In genomic region chr9:93262537-93263310, GRCh38 we compare ENCODE assay signal across 15 cellular contexts.
A peak's percentile ranks its signal among the peaks of the same experiment; 100 is the strongest.
DNase-seq lines count a peak whose midpoint lies in the region; ATAC-seq and TF ChIP-seq lines count a peak whose summit lies in the region.
"Had no signal": no experiment of that assay in that cellular context is flagged by ENCODE, and none has a peak within 500 bp of the region (broad histone marks: within the 10 kb centered on the region; RNA-seq: fewer than 3 reads in every experiment).

No MANE protein-coding gene starts in this region.

- no peaks in the 10 kb centered on the region for H3K27me3 Mint-ChIP-seq in activated CD8-positive, alpha-beta T cell treated with anti-CD3 and anti-CD28 coated beads, Interleukin-2, amount 10 ng/mL, durations not matched to agents 7 days and 5 days (ENCODE audit: low read depth)
- H3K27me3 Mint-ChIP-seq in activated CD8-positive, alpha-beta T cell treated with anti-CD3 and anti-CD28 coated beads for 36 hours: peaks cover 2% of the 10 kb centered on the region
- no peaks in the 10 kb centered on the region for H3K27me3 Mint-ChIP-seq in neural progenitor cell (ENCODE audit: insufficient read depth, low read depth)

- H3K27me3 ChIP-seq in left ventricle myocardium inferior (ENCODE audit: low read depth) (peaks cover 17% of the 10 kb centered on the region), gastrocnemius medialis (no peaks in the 10 kb centered on the region), neural progenitor cell (no peaks in the 10 kb centered on the region)
- H3K27me3 ChIP-seq: breast epithelium had no signal

- no peak for ATAC-seq in activated CD8-positive, alpha-beta T cell treated with anti-CD3 and anti-CD28 coated beads, Interleukin-2, amount 10 ng/mL, durations not matched to agents 7 days and 5 days
- no peak for ATAC-seq in activated CD8-positive, alpha-beta T cell treated with anti-CD3 and anti-CD28 coated beads for 36 hours
- ATAC-seq in gastrocnemius medialis: peak in 1 of 2 donors; percentile 73
- no peak for ATAC-seq in GM19324 (IDR thresholded peaks at IDR 0.05; ENCODE audit: low FRiP score, unreplicated experiment)
- ATAC-seq: GM23338 had no signal

- in situ Hi-C loops in gastrocnemius medialis (cut with MboI; ENCODE audit: low sequenced_read_pairs in 4 of 4): no loop called here

- no peak overlapping the region for H3K4me2 ChIP-seq in neural progenitor cell
- H3K4me2 ChIP-seq: GM23338 had no signal

- H3K4me1 ChIP-seq in left ventricle myocardium inferior (peaks cover 47% of the 10 kb centered on the region), gastrocnemius medialis (peaks cover 30 to 44% of the 10 kb centered on the region in 2 donors), neural progenitor cell (no peaks in the 10 kb centered on the region)
- H3K4me1 ChIP-seq: breast epithelium had no signal

- intact Hi-C loops in activated CD8-positive, alpha-beta T cell treated with anti-CD3 and anti-CD28 coated beads for 36 hours (cut with micrococcal nuclease): no loop called here
- intact Hi-C loops in left ventricle myocardium inferior (cut with micrococcal nuclease): no loop called here
- intact Hi-C loops in gastrocnemius medialis (cut with DNase I; ENCODE audit: low total_unique reads): loop anchor here (5.0 kb wide), 1 partner anchor 40 kb away; no protein-coding TSS in a partner anchor

- DNase-seq in activated CD8-positive, alpha-beta T cell treated with anti-CD3 and anti-CD28 coated beads, Interleukin-2, amount 10 ng/mL, durations not matched to agents 7 days and 5 days: peak; percentile 13
- DNase-seq in activated CD8-positive, alpha-beta T cell treated with anti-CD3 and anti-CD28 coated beads for 36 hours: no peak
- peak; percentile 2 for DNase-seq in NCI-H146 treated with DMSO at 0.1 percent for 48 hours (lab: John Stamatoyannopoulos, UW; ENCODE audit: unreplicated experiment)
- DNase-seq in left ventricle myocardium inferior: no peak
- peak; percentile 69 to 76 for DNase-seq in gastrocnemius medialis
- no peak for DNase-seq in neural progenitor cell (ENCODE audit: low spot score)
- DNase-seq in NCI-H1694 (lab: John Stamatoyannopoulos, UW): no peak
- DNase-seq: GDM1, IMR-90, NCI-H2107 had no signal

- H3K36me3 Mint-ChIP-seq in activated CD8-positive, alpha-beta T cell treated with anti-CD3 and anti-CD28 coated beads, Interleukin-2, amount 10 ng/mL, durations not matched to agents 7 days and 5 days (ENCODE audit: low read depth): no peaks in the 10 kb centered on the region
- no peaks in the 10 kb centered on the region for H3K36me3 Mint-ChIP-seq in activated CD8-positive, alpha-beta T cell treated with anti-CD3 and anti-CD28 coated beads for 36 hours (ENCODE audit: low read depth)
- peaks cover 11% of the 10 kb centered on the region for H3K36me3 Mint-ChIP-seq in neural progenitor cell

- H3K79me2 ChIP-seq in neural progenitor cell (ENCODE audit: low read depth): no peaks in the 10 kb centered on the region

- H3K4me3 ChIP-seq in left ventricle myocardium inferior (no peak overlapping the region), gastrocnemius medialis (no peak overlapping the region), neural progenitor cell (no peak overlapping the region)
- H3K4me3 ChIP-seq: breast epithelium, GM23338 had no signal

- H4K20me1 ChIP-seq in neural progenitor cell (ENCODE audit: low read depth): no peaks in the 10 kb centered on the region

- TF ChIP-seq POLR2A in gastrocnemius medialis (IDR thresholded peaks at IDR 0.05): no peak

- H3K4me1 Mint-ChIP-seq in activated CD8-positive, alpha-beta T cell treated with anti-CD3 and anti-CD28 coated beads, Interleukin-2, amount 10 ng/mL, durations not matched to agents 7 days and 5 days (ENCODE audit: low read depth): peaks cover 5% of the 10 kb centered on the region
- H3K4me1 Mint-ChIP-seq in activated CD8-positive, alpha-beta T cell treated with anti-CD3 and anti-CD28 coated beads for 36 hours (ENCODE audit: low read depth): peaks cover 3% of the 10 kb centered on the region
- peaks cover 14% of the 10 kb centered on the region for H3K4me1 Mint-ChIP-seq in neural progenitor cell

- H3K36me3 ChIP-seq in left ventricle myocardium inferior (peaks cover 15% of the 10 kb centered on the region), gastrocnemius medialis (peaks cover 0 to 4% of the 10 kb centered on the region in 2 donors), neural progenitor cell (no peaks in the 10 kb centered on the region)
- H3K36me3 ChIP-seq: breast epithelium had no signal

- H2AFZ ChIP-seq in neural progenitor cell (replicated peaks): no peak overlapping the region
- H2AFZ ChIP-seq: GM23338 had no signal

- POLR2A ChIA-PET in activated CD8-positive, alpha-beta T cell treated with anti-CD3 and anti-CD28 coated beads, Interleukin-2, amount 10 ng/mL, durations not matched to agents 7 days and 5 days (lab: Charles Lee): no interaction called here
- POLR2A ChIA-PET in activated CD8-positive, alpha-beta T cell treated with anti-CD3 and anti-CD28 coated beads for 36 hours (lab: Charles Lee): no interaction called here

- H3K9me3 Mint-ChIP-seq in activated CD8-positive, alpha-beta T cell treated with anti-CD3 and anti-CD28 coated beads, Interleukin-2, amount 10 ng/mL, durations not matched to agents 7 days and 5 days (ENCODE audit: insufficient read depth): no peaks in the 10 kb centered on the region
- no peaks in the 10 kb centered on the region for H3K9me3 Mint-ChIP-seq in activated CD8-positive, alpha-beta T cell treated with anti-CD3 and anti-CD28 coated beads for 36 hours
- no peaks in the 10 kb centered on the region for H3K9me3 Mint-ChIP-seq in neural progenitor cell
- H3K9me3 Mint-ChIP-seq: activated T-helper 1 cell treated with anti-CD3 and anti-CD28 coated beads, Interleukin-12 subunit alpha, Interleukin-12 subunit beta, Interleukin-2, Interleukin-4 antibody, amounts not matched to agents 30 ng/mL and 10 ng/mL and 1 ng/mL, durations not matched to agents 14 hours and 24 hours and 36 hours; GM23338 had no signal

- H3K27ac Mint-ChIP-seq in activated CD8-positive, alpha-beta T cell treated with anti-CD3 and anti-CD28 coated beads, Interleukin-2, amount 10 ng/mL, durations not matched to agents 7 days and 5 days: no peak overlapping the region
- no peak overlapping the region for H3K27ac Mint-ChIP-seq in activated CD8-positive, alpha-beta T cell treated with anti-CD3 and anti-CD28 coated beads for 36 hours
- H3K27ac Mint-ChIP-seq in neural progenitor cell: no peak overlapping the region
- H3K27ac Mint-ChIP-seq: activated T-helper 1 cell treated with anti-CD3 and anti-CD28 coated beads, Interleukin-12 subunit alpha, Interleukin-12 subunit beta, Interleukin-2, Interleukin-4 antibody, amounts not matched to agents 30 ng/mL and 10 ng/mL and 1 ng/mL, durations not matched to agents 14 hours and 24 hours and 36 hours; GM23338 had no signal

- CTCF ChIA-PET in activated CD8-positive, alpha-beta T cell treated with anti-CD3 and anti-CD28 coated beads, Interleukin-2, amount 10 ng/mL, durations not matched to agents 7 days and 5 days (lab: Charles Lee): interaction anchor here (1.4 kb wide), 1 partner anchor 303 kb away, joined by 4 read pairs; no protein-coding TSS in a partner anchor
- CTCF ChIA-PET in activated CD8-positive, alpha-beta T cell treated with anti-CD3 and anti-CD28 coated beads for 36 hours (lab: Charles Lee): interaction anchor here (1.8 kb wide), 1 partner anchor 40 kb away, joined by 4 read pairs; no protein-coding TSS in a partner anchor

- H3K9me3 ChIP-seq in left ventricle myocardium inferior (replicated peaks): no peaks in the 10 kb centered on the region
- no peaks in the 10 kb centered on the region for H3K9me3 ChIP-seq in gastrocnemius medialis
- no peaks in the 10 kb centered on the region for H3K9me3 ChIP-seq in neural progenitor cell (ENCODE audit: low read depth)
- H3K9me3 ChIP-seq: breast epithelium had no signal

- H3K9ac ChIP-seq in neural progenitor cell: no peak overlapping the region

- no peaks in the 10 kb centered on the region for H3F3A ChIP-seq in neural progenitor cell (ENCODE audit: low read depth)

- TF ChIP-seq CTCF in activated CD8-positive, alpha-beta T cell treated with anti-CD3 and anti-CD28 coated beads for 36 hours (IDR thresholded peaks at IDR 0.05): no peak
- TF ChIP-seq CTCF in left ventricle myocardium inferior (IDR thresholded peaks at IDR 0.05; ENCODE audit: borderline replicate concordance) (peak; percentile 28), gastrocnemius medialis (IDR thresholded peaks at IDR 0.05 in 4 of 5, conservative IDR thresholded peaks at IDR 0.05 in 1 of 5) (peak in 1 of 5 experiments; percentile 39), neural progenitor cell (IDR thresholded peaks at IDR 0.05) (no peak)

- H3K27ac ChIP-seq in left ventricle myocardium inferior (replicated peaks) (peak overlapping the region; percentile 45), gastrocnemius medialis (peak overlapping the region; percentile 14 to 84 (median 60)), neural progenitor cell (no peak overlapping the region)
- H3K27ac ChIP-seq: breast epithelium, epithelial cell of prostate had no signal

- H3K4me3 Mint-ChIP-seq in activated CD8-positive, alpha-beta T cell treated with anti-CD3 and anti-CD28 coated beads, Interleukin-2, amount 10 ng/mL, durations not matched to agents 7 days and 5 days: no peak overlapping the region
- H3K4me3 Mint-ChIP-seq in activated CD8-positive, alpha-beta T cell treated with anti-CD3 and anti-CD28 coated beads for 36 hours: no peak overlapping the region
- H3K4me3 Mint-ChIP-seq in neural progenitor cell: no peak overlapping the region
- H3K4me3 Mint-ChIP-seq: activated T-helper 1 cell treated with anti-CD3 and anti-CD28 coated beads, Interleukin-12 subunit alpha, Interleukin-12 subunit beta, Interleukin-2, Interleukin-4 antibody, amounts not matched to agents 30 ng/mL and 10 ng/mL and 1 ng/mL, durations not matched to agents 14 hours and 24 hours and 36 hours; GM23338 had no signal

Comparison
In these comparisons a context has a peak if more than half of its experiments do, and no peak if none do; other contexts are left out.
1. DNase-seq: peak in activated CD8-positive, alpha-beta T cell treated with anti-CD3 and anti-CD28 coated beads, Interleukin-2, amount 10 ng/mL, durations not matched to agents 7 days and 5 days (single experiment), NCI-H146 treated with DMSO at 0.1 percent for 48 hours (single experiment) and gastrocnemius medialis (2 of 2); none in activated CD8-positive, alpha-beta T cell treated with anti-CD3 and anti-CD28 coated beads for 36 hours (single experiment), left ventricle myocardium inferior (single experiment), neural progenitor cell (single experiment) and NCI-H1694 (single experiment).